15 cellular contexts compared by ENCODE assay signal in genomic region chr6:106192824-106193223, GRCh38.
DNase-seq lines count a peak whose midpoint lies in the region; ATAC-seq, FAIRE-seq and TF ChIP-seq lines count a peak whose summit lies in the region.
"Had no signal": no experiment of that assay in that cellular context is flagged by ENCODE, and none has a peak within 500 bp of the region (broad histone marks: within the 10 kb centered on the region; RNA-seq: fewer than 3 reads in every experiment).

No MANE protein-coding gene starts in this region.

- TF ChIP-seq POLR2A in GM12892 (IDR thresholded peaks at IDR 0.05; ENCODE audit: low read depth, low read length) = no peak

- POLR2A ChIA-PET in PC-3 (lab: Charles Lee; ENCODE audit: unreplicated experiment) = no interaction called here

- no peak overlapping the region for H3K4me3 ChIP-seq in PC-3 (ENCODE audit: low read length)
- no peak overlapping the region for H3K4me3 ChIP-seq in epithelial cell of esophagus (ENCODE audit: low read length)
- no peak overlapping the region for H3K4me3 ChIP-seq in retinal pigment epithelial cell (ENCODE audit: low read length)
- H3K4me3 ChIP-seq: hepatocyte, spleen, thyroid gland had no signal

- BruUV-seq in PC-3 (replicated peaks; lab: Mats Ljungman, UMichigan) = no TSS peak

- TF ChIP-seq CTCF in PC-3 (conservative IDR thresholded peaks at IDR 0.05; ENCODE audit: low read depth, low read length) (no peak), epithelial cell of esophagus (IDR thresholded peaks at IDR 0.05; ENCODE audit: insufficient read depth, low read depth, low read length, missing control alignments) (no peak), retinal pigment epithelial cell (conservative IDR thresholded peaks at IDR 0.05; ENCODE audit: low read depth, low read length) (no peak)

- H3K27ac Mint-ChIP-seq in activated naive CD4-positive, alpha-beta T cell treated with anti-CD3 and anti-CD28 coated beads for 36 hours = no peak overlapping the region
- H3K27ac Mint-ChIP-seq: memory B cell had no signal

- H3K9ac ChIP-seq in PC-3 (ENCODE audit: low read length) = no peak overlapping the region

- H3K4me3 Mint-ChIP-seq in activated naive CD4-positive, alpha-beta T cell treated with anti-CD3 and anti-CD28 coated beads for 36 hours = no peak overlapping the region
- H3K4me3 Mint-ChIP-seq: memory B cell had no signal

- peak overlapping the region; percentile 2; the same call in 1 of the 2 replicates for H3K27ac ChIP-seq in PC-3 (ENCODE audit: low read length)
- H3K27ac ChIP-seq: hepatocyte, spleen, thyroid gland had no signal

- CTCF ChIA-PET in PC-3 (lab: Charles Lee) = no interaction called here
- CTCF ChIA-PET in activated naive CD4-positive, alpha-beta T cell treated with anti-CD3 and anti-CD28 coated beads for 36 hours (lab: Charles Lee) = no interaction called here

- H3K79me2 ChIP-seq in PC-3 (ENCODE audit: low read length) = no peaks in the 10 kb centered on the region
- H3K79me2 ChIP-seq: hepatocyte had no signal

- peaks cover 8% of the 10 kb centered on the region for H3F3A ChIP-seq in PC-3 (ENCODE audit: low read length, unreplicated experiment)

- no peaks in the 10 kb centered on the region for H3K9me3 ChIP-seq in PC-3 (ENCODE audit: low read length)
- H3K9me3 ChIP-seq: spleen, thyroid gland had no signal

- H3K4me1 Mint-ChIP-seq in activated naive CD4-positive, alpha-beta T cell treated with anti-CD3 and anti-CD28 coated beads for 36 hours (ENCODE audit: low read depth) = peaks cover 43% of the 10 kb centered on the region

- H3K36me3 Mint-ChIP-seq in activated naive CD4-positive, alpha-beta T cell treated with anti-CD3 and anti-CD28 coated beads for 36 hours (ENCODE audit: low read depth) = peaks cover 13% of the 10 kb centered on the region

- peak overlapping the region; percentile 39; the same call in 1 of the 2 replicates for H3K4me2 ChIP-seq in PC-3 (ENCODE audit: low read length)
- H3K4me2 ChIP-seq: hepatocyte had no signal

- no peaks in the 10 kb centered on the region for H3K27me3 ChIP-seq in PC-3 (ENCODE audit: low read length)
- H3K27me3 ChIP-seq: hepatocyte, spleen, thyroid gland had no signal

- ATAC-seq in PC-3 = no peak

- no peak overlapping the region for H2AFZ ChIP-seq in PC-3 (ENCODE audit: low read length)
- H2AFZ ChIP-seq: hepatocyte had no signal

- H3K36me3 ChIP-seq in PC-3 (ENCODE audit: low read depth, low read length) = no peaks in the 10 kb centered on the region
- H3K36me3 ChIP-seq: thyroid gland had no signal

- H3K9me3 Mint-ChIP-seq in activated naive CD4-positive, alpha-beta T cell treated with anti-CD3 and anti-CD28 coated beads for 36 hours = no peaks in the 10 kb centered on the region
- H3K9me3 Mint-ChIP-seq: memory B cell had no signal

- DNase-seq in GM12892 (ENCODE audit: insufficient read length) = no peak
- DNase-seq in PC-3 = peak; percentile 48
- DNase-seq in epithelial cell of esophagus (ENCODE audit: low read depth) = peak; percentile 67
- peak; percentile 37 for DNase-seq in retinal pigment epithelial cell (ENCODE audit: low read depth)
- DNase-seq in DMS153 treated with DMSO at 0.1 percent for 48 hours (lab: John Stamatoyannopoulos, UW; ENCODE audit: unreplicated experiment) = no peak
- DNase-seq in activated naive CD4-positive, alpha-beta T cell treated with anti-CD3 and anti-CD28 coated beads for 36 hours = no peak
- DNase-seq in epidermal melanocyte (ENCODE audit: insufficient read length, low spot score) = no peak
- DNase-seq: aorta, GOT3, NCI-H524, occipital lobe, spleen, thyroid gland had no signal

- peak; percentile 57 for FAIRE-seq in GM12892 (lab: Jason Lieb, UNC)

- H3K9me2 ChIP-seq in PC-3 (replicated peaks; ENCODE audit: low read length) = no peaks in the 10 kb centered on the region

- intact Hi-C loops in PC-3 (cut with micrococcal nuclease) = no loop called here
- intact Hi-C loops in activated naive CD4-positive, alpha-beta T cell treated with anti-CD3 and anti-CD28 coated beads for 36 hours (cut with micrococcal nuclease) = no loop called here

- no peaks in the 10 kb centered on the region for H4K20me1 ChIP-seq in PC-3 (ENCODE audit: low read length)

- peaks cover 35% of the 10 kb centered on the region for H3K4me1 ChIP-seq in PC-3 (ENCODE audit: insufficient read depth, low read length)
- H3K4me1 ChIP-seq: thyroid gland had no signal

- no peaks in the 10 kb centered on the region for H3K27me3 Mint-ChIP-seq in activated naive CD4-positive, alpha-beta T cell treated with anti-CD3 and anti-CD28 coated beads for 36 hours (ENCODE audit: low read depth)
- H3K27me3 Mint-ChIP-seq: memory B cell had no signal

Comparison
In these comparisons a context has a peak if more than half of its experiments do, and no peak if none do; other contexts are left out.
1. DNase-seq: peak in PC-3 (single experiment), epithelial cell of esophagus (single experiment) and retinal pigment epithelial cell (single experiment); none in GM12892 (single experiment), DMS153 treated with DMSO at 0.1 percent for 48 hours (single experiment), activated naive CD4-positive, alpha-beta T cell treated with anti-CD3 and anti-CD28 coated beads for 36 hours (single experiment) and epidermal melanocyte (single experiment).